ENCODE assay signal across 11 cellular contexts in genomic region chr13:111577956-111578595, GRCh38.
"Had no signal": no experiment of that assay in that cellular context is flagged by ENCODE, and none has a peak within 500 bp of the region (broad histone marks: within the 10 kb centered on the region; RNA-seq: fewer than 3 reads in every experiment).

No MANE protein-coding gene starts in this region.

- H3K4me3 ChIP-seq: gastroesophageal sphincter, neural progenitor cell, ovary, thyroid gland had no signal

- H3K27me3 ChIP-seq: neural progenitor cell, ovary, thyroid gland had no signal

- DNase-seq: activated CD4-positive, alpha-beta T cell treated with anti-CD3 and anti-CD28 coated beads, Interleukin-2, amount 50 U/mL, for 48 hours; activated CD8-positive, alpha-beta memory T cell treated with anti-CD3 and anti-CD28 coated beads, Interleukin-2, amount 10 ng/mL, durations not matched to agents 7 days and 5 days; activated naive CD4-positive, alpha-beta T cell treated with anti-CD3 and anti-CD28 coated beads, Interleukin-2, amount 50 U/mL, for 16 hours; activated T-cell treated with anti-CD3 and anti-CD28 coated beads, Interleukin-2, amount 50 U/mL, for 1 hour; left colon; ovary; stimulated activated naive B cell treated with anti-CD40 and anti-IgM and Interleukin-4, amounts not matched to agents 10 μg/mL and 1 μg/mL and 100 μg/mL, for 72 hours; thyroid gland; WERI-Rb-1 had no signal

- H3K4me1 ChIP-seq: gastroesophageal sphincter, neural progenitor cell, thyroid gland had no signal

- ATAC-seq: activated CD8-positive, alpha-beta memory T cell treated with anti-CD3 and anti-CD28 coated beads, Interleukin-2, amount 10 ng/mL, durations not matched to agents 7 days and 5 days; gastroesophageal sphincter; left colon; stimulated activated naive B cell treated with anti-CD40 and anti-IgM and Interleukin-4, amounts not matched to agents 10 μg/mL and 1 μg/mL and 100 μg/mL, for 72 hours had no signal

- H3K9me3 ChIP-seq: ovary, thyroid gland had no signal

- H3K27ac ChIP-seq: gastroesophageal sphincter, neural progenitor cell, ovary, thyroid gland, WERI-Rb-1 had no signal

- H3K36me3 ChIP-seq: gastroesophageal sphincter, neural progenitor cell, ovary, thyroid gland, WERI-Rb-1 had no signal
